19 cellular contexts compared by ENCODE assay signal in the genomic region with DNA sequence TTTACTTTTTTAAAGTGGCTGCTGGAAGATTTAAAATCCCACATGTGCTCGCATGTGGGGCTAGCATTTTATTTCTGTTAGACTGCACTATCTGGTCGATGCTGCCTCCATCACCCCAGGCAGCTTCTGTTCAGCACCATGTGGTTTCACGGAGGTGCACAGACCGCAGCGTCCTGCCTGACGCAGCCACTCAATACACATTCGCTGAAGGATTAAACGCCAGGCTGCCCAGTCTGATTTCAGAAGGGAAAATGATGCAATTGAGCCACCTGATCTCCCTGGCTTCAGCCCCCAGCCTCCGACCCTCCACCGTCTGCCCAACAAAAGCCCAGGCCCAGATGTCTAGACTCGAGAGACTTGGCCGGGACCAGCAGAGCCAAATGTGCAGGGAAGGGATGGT.
DNase-seq lines count a peak whose midpoint lies in the region; ATAC-seq, FAIRE-seq and TF ChIP-seq lines count a peak whose summit lies in the region.
"Had no signal": no experiment of that assay in that cellular context is flagged by ENCODE, and none has a peak within 500 bp of the region (broad histone marks: within the 10 kb centered on the region; RNA-seq: fewer than 3 reads in every experiment).

No MANE protein-coding gene starts in this region.

- H3K4me1 Mint-ChIP-seq in natural killer cell treated with Interleukin-12 subunit alpha and Interleukin-12 subunit beta and Interleukin-15 and Interleukin-18, amount 100 ng/mL, for 72 hours (ENCODE audit: low read depth in 2 of 2) = no peaks in the 10 kb centered on the region
- no peaks in the 10 kb centered on the region for H3K4me1 Mint-ChIP-seq in activated CD4-positive, alpha-beta T cell treated with anti-CD3 and anti-CD28 coated beads for 36 hours
- H3K4me1 Mint-ChIP-seq: activated T-helper 17 cell treated with anti-CD3 and anti-CD28 coated beads, Interleukin-2, amount 50 U/mL, for 72 hours had no signal

- H3K27ac ChIP-seq in OCI-LY3 (ENCODE audit: low read length) = no peak overlapping the region
- no peak overlapping the region for H3K27ac ChIP-seq in H1 (ENCODE audit: low read depth, low read length)

- H2BK120ac ChIP-seq in H1 (replicated peaks; ENCODE audit: low read depth, low read length) = no peak overlapping the region

- no peak overlapping the region for H2AK5ac ChIP-seq in H1 (ENCODE audit: low read depth, low read length)

- no peak for TF ChIP-seq POLR2A in H1 (IDR thresholded peaks at IDR 0.05; ENCODE audit: control extremely low read depth in 1 of 2, low read depth in 2 of 2, low read length in 2 of 2)

- no peaks in the 10 kb centered on the region for H3K79me2 ChIP-seq in Loucy (ENCODE audit: insufficient read depth, low read length)
- H3K79me2 ChIP-seq in OCI-LY3 (ENCODE audit: low read length) = no peaks in the 10 kb centered on the region
- no peaks in the 10 kb centered on the region for H3K79me2 ChIP-seq in H1 (ENCODE audit: control insufficient read depth in 1 of 2, insufficient read depth in 2 of 2, low read length in 2 of 2)

- no peak for TF ChIP-seq EP300 in H1 (IDR thresholded peaks at IDR 0.05; ENCODE audit: borderline replicate concordance in 1 of 2, low read depth in 2 of 2, low read length in 2 of 2)

- H2BK15ac ChIP-seq in H1 (ENCODE audit: low read length) = 0 out of 2 replicates have a peak overlapping the region, but pooled peaks have one; percentile 61

- no peak for FAIRE-seq in H1 (lab: Jason Lieb, UNC)
- FAIRE-seq: endothelial cell of umbilical vein, HepG2 had no signal

- no peak overlapping the region for H2BK20ac ChIP-seq in H1 (ENCODE audit: low read length)

- no peak overlapping the region for H4K8ac ChIP-seq in H1 (ENCODE audit: extremely low read depth, insufficient read depth, low read length)

- H3K27me3 Mint-ChIP-seq in natural killer cell treated with Interleukin-12 subunit alpha and Interleukin-12 subunit beta and Interleukin-15 and Interleukin-18, amount 100 ng/mL, for 72 hours = peaks cover 7 to 14% of the 10 kb centered on the region in 2 donors
- peaks cover 9% of the 10 kb centered on the region for H3K27me3 Mint-ChIP-seq in activated CD4-positive, alpha-beta T cell treated with anti-CD3 and anti-CD28 coated beads for 36 hours

- H2AFZ ChIP-seq in Loucy (ENCODE audit: low read length) = 0 out of 2 replicates have a peak overlapping the region, but pooled peaks have one; percentile 52
- no peak overlapping the region for H2AFZ ChIP-seq in OCI-LY3 (ENCODE audit: low read depth, low read length)
- no peak overlapping the region for H2AFZ ChIP-seq in H1 (ENCODE audit: low read length)

- peak overlapping the region; percentile 61 for H3K4me2 ChIP-seq in Loucy (ENCODE audit: low read depth, low read length, poor library complexity, severe bottlenecking)
- peak overlapping the region; percentile 4; the same call in 1 of the 2 replicates for H3K4me2 ChIP-seq in OCI-LY3 (ENCODE audit: low read length)
- no peak overlapping the region for H3K4me2 ChIP-seq in H1 (ENCODE audit: insufficient read depth in 1 of 2, low read depth in 2 of 2, low read length in 2 of 2)

- H4K20me1 ChIP-seq in Loucy (ENCODE audit: insufficient read depth, low read length, poor library complexity, severe bottlenecking) (no peaks in the 10 kb centered on the region), OCI-LY3 (ENCODE audit: insufficient read depth, low read length) (no peaks in the 10 kb centered on the region), H1 (replicated peaks in 1 of 2; ENCODE audit: control insufficient read depth in 1 of 2, insufficient read depth in 2 of 2, low read length in 2 of 2) (no peaks in the 10 kb centered on the region)

- no peak overlapping the region for H3K14ac ChIP-seq in H1 (ENCODE audit: insufficient read length)

- no peaks in the 10 kb centered on the region for H3K27me3 ChIP-seq in Loucy (ENCODE audit: insufficient read depth, low read length, poor library complexity, severe bottlenecking)
- peaks cover 29% of the 10 kb centered on the region for H3K27me3 ChIP-seq in OCI-LY3 (ENCODE audit: low read depth, low read length)
- H3K27me3 ChIP-seq in H1 (replicated peaks in 1 of 4; ENCODE audit: control insufficient read depth in 3 of 4, extremely low read depth in 1 of 4, insufficient read depth in 3 of 4, low read length in 3 of 4) = no peaks in the 10 kb centered on the region

- H3K4me3 ChIP-seq in Loucy (ENCODE audit: low read length, poor library complexity, severe bottlenecking) (peak overlapping the region; percentile 20), OCI-LY3 (ENCODE audit: low read length) (no peak overlapping the region), H1 (ENCODE audit: extremely low read depth in 1 of 4, insufficient read depth in 2 of 4, low read depth in 3 of 4, low read length in 4 of 4) (no peak overlapping the region)

- no peaks in the 10 kb centered on the region for H3K9me3 Mint-ChIP-seq in natural killer cell treated with Interleukin-12 subunit alpha and Interleukin-12 subunit beta and Interleukin-15 and Interleukin-18, amount 100 ng/mL, for 72 hours
- H3K9me3 Mint-ChIP-seq in activated CD4-positive, alpha-beta T cell treated with anti-CD3 and anti-CD28 coated beads for 36 hours (ENCODE audit: low read depth) = no peaks in the 10 kb centered on the region
- H3K9me3 Mint-ChIP-seq: activated T-helper 17 cell treated with anti-CD3 and anti-CD28 coated beads, Interleukin-2, amount 50 U/mL, for 72 hours; CD4-positive, CD25-positive, alpha-beta regulatory T cell; nephron had no signal

- no peak overlapping the region for H3K27ac Mint-ChIP-seq in natural killer cell treated with Interleukin-12 subunit alpha and Interleukin-12 subunit beta and Interleukin-15 and Interleukin-18, amount 100 ng/mL, for 72 hours
- H3K27ac Mint-ChIP-seq in activated CD4-positive, alpha-beta T cell treated with anti-CD3 and anti-CD28 coated beads for 36 hours = no peak overlapping the region
- H3K27ac Mint-ChIP-seq: activated T-helper 17 cell treated with anti-CD3 and anti-CD28 coated beads, Interleukin-2, amount 50 U/mL, for 72 hours; CD4-positive, CD25-positive, alpha-beta regulatory T cell; nephron had no signal

- POLR2A ChIA-PET in H1 (lab: Charles Lee; ENCODE audit: partially characterized antibody) = interaction anchor here (1.8 kb wide), 1 partner anchor 12 kb away, joined by 6 read pairs; no protein-coding TSS in a partner anchor
- POLR2A ChIA-PET in activated CD4-positive, alpha-beta T cell treated with anti-CD3 and anti-CD28 coated beads for 36 hours (lab: Charles Lee) = no interaction called here

- intact Hi-C loops in activated CD4-positive, alpha-beta T cell treated with anti-CD3 and anti-CD28 coated beads for 36 hours (cut with DNase I, micrococcal nuclease) = no loop called here

- H3K18ac ChIP-seq in H1 (ENCODE audit: extremely low read depth, low read length) = no peak overlapping the region

- no peak overlapping the region for H2BK12ac ChIP-seq in H1 (ENCODE audit: low read depth, low read length)

- no peaks in the 10 kb centered on the region for H3K23me2 ChIP-seq in H1 (ENCODE audit: low read depth, low read length)

- DNase-seq in DMS 273 treated with DMSO at 0.1 percent for 48 hours (lab: John Stamatoyannopoulos, UW) (peak; percentile 8), H1 (ENCODE audit: low read depth in 1 of 2, low spot score in 2 of 2) (no peak), GM13977 (ENCODE audit: low spot score) (no peak)
- no peak for DNase-seq in natural killer cell treated with Interleukin-12 subunit alpha and Interleukin-12 subunit beta and Interleukin-15 and Interleukin-18, amount 100 ng/mL, for 72 hours (ENCODE audit: low spot score)
- DNase-seq in activated CD4-positive, alpha-beta T cell treated with anti-CD3 and anti-CD28 coated beads for 36 hours = no peak
- no peak for DNase-seq in activated CD4-positive, alpha-beta T cell treated with anti-CD3 and anti-CD28 coated beads for 1 hour
- DNase-seq: CD4-positive, CD25-positive, alpha-beta regulatory T cell; dermis blood vessel endothelial cell; left ventricle myocardium superior; midbrain; NCI-H1436; NCI-H345 had no signal

- no peak overlapping the region for H4K91ac ChIP-seq in H1 (replicated peaks; ENCODE audit: insufficient read length, low read length)

- H4K5ac ChIP-seq in H1 (ENCODE audit: insufficient read length, low read depth, low read length) = no peak overlapping the region

- H3K36me3 ChIP-seq in Loucy (ENCODE audit: insufficient read depth, low read length) (no peaks in the 10 kb centered on the region), OCI-LY3 (replicated peaks; ENCODE audit: low read depth, low read length) (no peaks in the 10 kb centered on the region), H1 (ENCODE audit: control insufficient read depth in 2 of 4, insufficient read depth in 4 of 4, low read length in 3 of 4) (no peaks in the 10 kb centered on the region)

- H3K36me3 Mint-ChIP-seq in natural killer cell treated with Interleukin-12 subunit alpha and Interleukin-12 subunit beta and Interleukin-15 and Interleukin-18, amount 100 ng/mL, for 72 hours = no peaks in the 10 kb centered on the region
- H3K36me3 Mint-ChIP-seq in activated CD4-positive, alpha-beta T cell treated with anti-CD3 and anti-CD28 coated beads for 36 hours (ENCODE audit: low read depth) = no peaks in the 10 kb centered on the region
- H3K36me3 Mint-ChIP-seq: CD4-positive, CD25-positive, alpha-beta regulatory T cell had no signal

- no peak overlapping the region; the same call in 1 of the 2 replicates for H2BK5ac ChIP-seq in H1 (ENCODE audit: low read depth, low read length)

- no peak overlapping the region for H3K4ac ChIP-seq in H1 (replicated peaks; ENCODE audit: insufficient read length, low read depth, low read length)

- no peak overlapping the region for H3K23ac ChIP-seq in H1 (ENCODE audit: insufficient read length)

- peaks cover 3% of the 10 kb centered on the region; the same call in 1 of the 2 replicates for H3K79me1 ChIP-seq in H1 (ENCODE audit: low read depth, low read length)

- H3K4me3 Mint-ChIP-seq in natural killer cell treated with Interleukin-12 subunit alpha and Interleukin-12 subunit beta and Interleukin-15 and Interleukin-18, amount 100 ng/mL, for 72 hours = no peak overlapping the region
- H3K4me3 Mint-ChIP-seq in activated CD4-positive, alpha-beta T cell treated with anti-CD3 and anti-CD28 coated beads for 36 hours = no peak overlapping the region
- H3K4me3 Mint-ChIP-seq: activated T-helper 17 cell treated with anti-CD3 and anti-CD28 coated beads, Interleukin-2, amount 50 U/mL, for 72 hours; CD4-positive, CD25-positive, alpha-beta regulatory T cell; nephron had no signal

- H3K9ac ChIP-seq in Loucy (ENCODE audit: low read depth, low read length, poor library complexity, severe bottlenecking) = peak overlapping the region; percentile 59
- no peak overlapping the region for H3K9ac ChIP-seq in OCI-LY3 (ENCODE audit: low read length)
- H3K9ac ChIP-seq in H1 (replicated peaks in 1 of 4; ENCODE audit: extremely low read depth in 1 of 4, low read depth in 3 of 4, low read length in 3 of 4) = no peak overlapping the region

- H3K9me3 ChIP-seq in Loucy (ENCODE audit: insufficient read depth, low read depth, low read length) = no peaks in the 10 kb centered on the region
- H3K9me3 ChIP-seq in OCI-LY3 (ENCODE audit: insufficient read depth, low read length) = peaks cover 3% of the 10 kb centered on the region; the same call in 1 of the 2 replicates
- H3K9me3 ChIP-seq in H1 (ENCODE audit: insufficient read depth in 2 of 2, low read depth in 1 of 2, low read length in 1 of 2) = no peaks in the 10 kb centered on the region

- 92% methylated on average over 12 of the region's 12 CpGs; no CpG with 5 or more reads in 1 of the 2 experiments for WGBS in H1 (ENCODE audit: extremely low coverage in 1 of 2, insufficient coverage in 1 of 2, insufficient read length in 1 of 2, insufficient replicate concordance in 2 of 2, low coverage in 1 of 2, low lambda C conversion rate in 2 of 2, missing lambda C conversion rate in 1 of 2), 2 experiments

- TF ChIP-seq CTCF in Loucy (conservative IDR thresholded peaks at IDR 0.05; ENCODE audit: low read length) = no peak
- TF ChIP-seq CTCF in OCI-LY3 (IDR thresholded peaks at IDR 0.05; ENCODE audit: low read depth, low read length) = no peak
- no peak for TF ChIP-seq CTCF in H1 (IDR thresholded peaks at IDR 0.05; ENCODE audit: control extremely low read depth in 1 of 3, insufficient read depth in 1 of 3, low read depth in 1 of 3, low read length in 3 of 3)
- no peak for TF ChIP-seq CTCF in GM13977 (IDR thresholded peaks at IDR 0.05; ENCODE audit: extremely low read depth, insufficient read depth, missing control alignments)

- no peaks in the 10 kb centered on the region for H3F3A ChIP-seq in Loucy (ENCODE audit: low read depth)

- CTCF ChIA-PET in H1 (lab: Charles Lee; ENCODE audit: partially characterized antibody) = interaction anchor here (0.5 to 1.9 kb wide), 3 partner anchors 10 to 97 kb away, joined by 3 to 7 read pairs (median 5); no protein-coding TSS in a partner anchor
- CTCF ChIA-PET in activated CD4-positive, alpha-beta T cell treated with anti-CD3 and anti-CD28 coated beads for 36 hours (lab: Charles Lee) = no interaction called here

- peaks cover 23% of the 10 kb centered on the region for H3K4me1 ChIP-seq in Loucy (ENCODE audit: insufficient read depth, low read length, poor library complexity, severe bottlenecking)
- H3K4me1 ChIP-seq in OCI-LY3 (ENCODE audit: low read length) = no peaks in the 10 kb centered on the region
- H3K4me1 ChIP-seq in H1 (replicated peaks in 1 of 4; ENCODE audit: control insufficient read depth in 3 of 4, insufficient read depth in 4 of 4, low read length in 3 of 4) = peaks cover 0 to 8% (median 4%) of the 10 kb centered on the region in 4 experiments; a peak in 4 of 7 replicates

- in situ Hi-C loops in GM13977 (cut with MboI; ENCODE audit: low pct_unique_long_range_greater_than_20kb, low sequenced_read_pairs, unreplicated experiment) = loop anchor here (25.0 kb wide), 1 partner anchor 93 kb away; the partner anchor contains the start of gene MEGF11

- no peaks in the 10 kb centered on the region for H3K9me2 ChIP-seq in Loucy (replicated peaks; ENCODE audit: low read depth, low read length)

- no peak for TF ChIP-seq RAD21 in H1 (IDR thresholded peaks at IDR 0.05 in 1 of 2, conservative IDR thresholded peaks at IDR 0.05 in 1 of 2; ENCODE audit: low read depth in 2 of 2, low read length in 2 of 2)

- H3K56ac ChIP-seq in H1 (replicated peaks; ENCODE audit: insufficient read length, low read depth, low read length) = no peak overlapping the region

- no peak for ATAC-seq in natural killer cell treated with Interleukin-12 subunit alpha and Interleukin-12 subunit beta and Interleukin-15 and Interleukin-18, amount 100 ng/mL, for 72 hours
- no peak for ATAC-seq in activated CD4-positive, alpha-beta T cell treated with anti-CD3 and anti-CD28 coated beads for 36 hours
- ATAC-seq: activated T-helper 17 cell treated with anti-CD3 and anti-CD28 coated beads, Interleukin-2, amount 50 U/mL, for 72 hours; HepG2; left ventricle myocardium superior; sciatic nerve had no signal

Comparison
In these comparisons a context has a peak if more than half of its experiments do, and no peak if none do; other contexts are left out.
1. H3K4me2 ChIP-seq: peak in Loucy (single experiment) and OCI-LY3 (single experiment); none in H1 (0 of 2).